In the genomic region with DNA sequence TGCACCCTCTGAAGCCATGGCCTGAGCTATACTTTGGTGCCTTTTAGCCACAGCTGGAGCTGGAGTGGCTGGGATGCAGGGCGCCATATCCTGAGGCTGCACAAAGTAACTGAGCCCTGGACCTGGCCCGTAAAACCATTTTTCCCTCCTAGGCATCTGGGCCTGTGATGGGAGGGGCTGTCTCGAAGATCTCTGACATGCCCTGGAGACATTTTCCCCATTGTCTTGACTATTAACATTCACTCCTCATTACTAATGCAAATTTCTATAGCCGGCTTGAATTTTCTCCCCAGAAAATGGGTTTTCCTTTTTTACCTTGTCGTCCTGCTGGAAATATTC, we compare ENCODE assay signal across 10 cellular contexts.
"Had no signal": no experiment of that assay in that cellular context is flagged by ENCODE, and none has a peak within 500 bp of the region (broad histone marks: within the 10 kb centered on the region; RNA-seq: fewer than 3 reads in every experiment).

No MANE protein-coding gene starts in this region.

- H3K4me3 ChIP-seq: GM23248, HAP-1 had no signal

- H3K27ac Mint-ChIP-seq: IgD-negative memory B cell had no signal

- H3K4me1 ChIP-seq: HAP-1 had no signal

- FAIRE-seq: HepG2 had no signal

- H3K27me3 Mint-ChIP-seq: IgD-negative memory B cell had no signal

- H3K9ac ChIP-seq: GM23248, KMS-11 had no signal

- DNase-seq: GM23248, GOT3, H7, KBM-7 had no signal

- H3K4me2 ChIP-seq: KMS-11 had no signal

- ATAC-seq: HCT116, HepG2 had no signal

- H3K4me3 Mint-ChIP-seq: IgD-negative memory B cell had no signal

- H3K27ac ChIP-seq: GM23248, HL-60, KMS-11 had no signal
